ENCODE assay signal across 8 cellular contexts in the genomic region with DNA sequence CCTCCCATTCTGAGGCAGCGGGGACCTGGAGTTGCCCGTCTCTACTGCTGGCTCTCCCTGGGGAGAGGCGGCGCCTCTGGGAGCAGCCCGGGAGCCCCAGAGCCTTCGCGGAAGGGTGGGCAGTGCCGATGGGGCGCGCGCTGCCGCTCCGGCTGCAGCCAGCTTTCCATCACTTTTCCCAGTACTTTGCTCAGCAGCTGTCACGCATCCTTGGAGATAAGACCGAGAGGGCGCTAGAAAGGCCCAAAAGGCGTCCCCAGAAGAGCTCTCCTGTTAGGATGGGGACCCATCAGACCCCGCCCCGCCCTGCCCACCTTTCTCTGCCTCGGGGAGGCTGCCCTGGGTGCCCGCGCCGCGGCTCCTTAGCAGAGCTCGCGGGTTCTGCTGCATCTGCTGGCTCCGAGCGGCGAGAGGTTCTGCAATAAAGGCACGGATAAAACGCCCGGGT. TPM values are rescaled to one million over a fixed set of nuclear protein-coding genes. Genes with fewer than 3 reads are reported as not detected.
DNase-seq lines count a peak whose midpoint lies in the region; ATAC-seq and TF ChIP-seq lines count a peak whose summit lies in the region.

No MANE protein-coding gene starts in this region.

- no peak for TF ChIP-seq CTCF in kidney epithelial cell (IDR thresholded peaks at IDR 0.05; ENCODE audit: insufficient read depth, low read length, poor library complexity, severe bottlenecking)

- H3K4me3 ChIP-seq in kidney epithelial cell (ENCODE audit: low read depth, low read length): peak overlapping the region; percentile 67

- no peaks in the 10 kb centered on the region for H3K36me3 ChIP-seq in kidney epithelial cell (ENCODE audit: control insufficient read depth, insufficient read depth, low read length)

- DNase-seq in activated gamma-delta T cell treated with Interleukin-2 at 50 U/mL for 16 hours (peak; percentile 4), activated gamma-delta T cell (lab: John Stamatoyannopoulos, UW) (no peak), NCI-H69 (lab: John Stamatoyannopoulos, UW) (peak; percentile 71), caudate nucleus (lab: John Stamatoyannopoulos, UW) (peak in 51 of 61 donors; percentile 11 to 82 (median 54)), kidney epithelial cell (ENCODE audit: low read depth) (no peak)
- peak; percentile 19 for DNase-seq in stimulated activated CD8-positive, alpha-beta memory T cell treated with anti-CD3 and anti-CD28 coated beads, Interleukin-4, amount 100 ng/mL, for 24 hours (ENCODE audit: low read depth)

- peak overlapping the region; percentile 55 for H3K27ac ChIP-seq in caudate nucleus (ENCODE audit: low read depth, low read length)

- H3K27me3 ChIP-seq in kidney epithelial cell (ENCODE audit: control insufficient read depth, insufficient read depth, low read length): no peaks in the 10 kb centered on the region

- no peak for ATAC-seq in HG03565 (IDR thresholded peaks at IDR 0.05; ENCODE audit: unreplicated experiment)
- ATAC-seq in HG02678 (IDR thresholded peaks at IDR 0.05; ENCODE audit: unreplicated experiment): no peak

RNA-seq across cellular contexts. Expression of gene KCNH1, which starts 0.5 kb away (rescaled TPM):
- 11.6 and 14.3 TPM in 2 replicates for total RNA-seq in kidney epithelial cell

Comparison
In these comparisons a context has a peak if more than half of its experiments do, and no peak if none do; other contexts are left out.
1. DNase-seq: peak in activated gamma-delta T cell treated with Interleukin-2 at 50 U/mL for 16 hours (single experiment), NCI-H69 (single experiment), caudate nucleus (51 of 61) and stimulated activated CD8-positive, alpha-beta memory T cell treated with anti-CD3 and anti-CD28 coated beads, Interleukin-4, amount 100 ng/mL, for 24 hours (single experiment); none in activated gamma-delta T cell (single experiment) and kidney epithelial cell (single experiment).